In genomic region chr3:127406309-127407025, GRCh38 we compare ENCODE assay signal across 9 cellular contexts.
A peak's percentile ranks its signal among the peaks of the same experiment; 100 is the strongest.
DNase-seq lines count a peak whose midpoint lies in the region; ATAC-seq and TF ChIP-seq lines count a peak whose summit lies in the region.
"Had no signal": no experiment of that assay in that cellular context is flagged by ENCODE, and none has a peak within 500 bp of the region (broad histone marks: within the 10 kb centered on the region; RNA-seq: fewer than 3 reads in every experiment).

No MANE protein-coding gene starts in this region.

- intact Hi-C loops in activated T-helper 2 cell treated with anti-CD3 and anti-CD28 coated beads, Interferon-gamma antibody, Interleukin-2, Interleukin-4, amounts not matched to agents 10 μg/mL and 5 μg/mL and 100 μg/mL, durations not matched to agents 14 hours and 24 hours and 36 hours (cut with micrococcal nuclease) = no loop called here

- H3K4me2 ChIP-seq in GM23248 (ENCODE audit: unreplicated experiment) = no peak overlapping the region

- TF ChIP-seq CTCF in RWPE1 (conservative IDR thresholded peaks at IDR 0.05; ENCODE audit: low read depth) = no peak

- DNase-seq in Caki2 (ENCODE audit: low read depth) (peak; percentile 3), GM23248 (peak; percentile 51), RWPE1 (ENCODE audit: low spot score) (peak; percentile 52), left lobe of liver (ENCODE audit: low spot score) (no peak), occipital lobe (lab: John Stamatoyannopoulos, UW) (no peak), NCI-H2196 (lab: John Stamatoyannopoulos, UW; ENCODE audit: unreplicated experiment) (no peak)
- DNase-seq in activated T-helper 2 cell treated with anti-CD3 and anti-CD28 coated beads, Interferon-gamma antibody, Interleukin-2, Interleukin-4, amounts not matched to agents 10 μg/mL and 5 μg/mL and 100 μg/mL, durations not matched to agents 14 hours and 24 hours and 36 hours (ENCODE audit: low spot score) = no peak
- no peak for DNase-seq in stimulated activated naive CD4-positive, alpha-beta T cell (lab: John Stamatoyannopoulos, UW)
- DNase-seq: NCI-H446 had no signal

- H3K4me1 Mint-ChIP-seq in activated T-helper 2 cell treated with anti-CD3 and anti-CD28 coated beads, Interferon-gamma antibody, Interleukin-2, Interleukin-4, amounts not matched to agents 10 μg/mL and 5 μg/mL and 100 μg/mL, durations not matched to agents 14 hours and 24 hours and 36 hours (ENCODE audit: low read depth) = no peaks in the 10 kb centered on the region

- H3K27ac ChIP-seq in GM23248 = no peak overlapping the region
- H3K27ac ChIP-seq in RWPE1 = no peak overlapping the region

- H3K4me1 ChIP-seq in GM23248 (ENCODE audit: insufficient read depth) = no peaks in the 10 kb centered on the region

- no peak overlapping the region for H3K27ac Mint-ChIP-seq in activated T-helper 2 cell treated with anti-CD3 and anti-CD28 coated beads, Interferon-gamma antibody, Interleukin-2, Interleukin-4, amounts not matched to agents 10 μg/mL and 5 μg/mL and 100 μg/mL, durations not matched to agents 14 hours and 24 hours and 36 hours

- 52 to 53% methylated on average over 13 to 14 of the region's 14 CpGs for WGBS in GM23248 (ENCODE audit: low coverage in 1 of 2, low lambda C conversion rate in 2 of 2, missing lambda C conversion rate in 2 of 2), 2 experiments

- ATAC-seq in left lobe of liver = peak; percentile 28

- POLR2A ChIA-PET in RWPE1 (lab: Yijun Ruan, JAX; ENCODE audit: low non-redundant PET) = no interaction called here

- in situ Hi-C loops in Caki2 (cut with HindIII; ENCODE audit: low pct_unique_long_range_greater_than_20kb, low sequenced_read_pairs) (no loop called here), GM23248 (cut with MboI) (no loop called here)

- no peaks in the 10 kb centered on the region for H4K20me1 ChIP-seq in GM23248 (ENCODE audit: insufficient read depth)

- no peak overlapping the region for H3K4me3 ChIP-seq in GM23248

- no peaks in the 10 kb centered on the region for H3K36me3 ChIP-seq in GM23248 (ENCODE audit: low read depth)

- no peaks in the 10 kb centered on the region for H3K9me3 ChIP-seq in GM23248 (ENCODE audit: low read depth)

- no peaks in the 10 kb centered on the region for H3K79me2 ChIP-seq in GM23248 (ENCODE audit: insufficient read depth)

- peaks cover 14% of the 10 kb centered on the region for H3K27me3 ChIP-seq in GM23248 (replicated peaks; ENCODE audit: insufficient read depth)

- H3K9me2 ChIP-seq in GM23248 (ENCODE audit: insufficient read depth) = no peaks in the 10 kb centered on the region

- H3K9me3 Mint-ChIP-seq in activated T-helper 2 cell treated with anti-CD3 and anti-CD28 coated beads, Interferon-gamma antibody, Interleukin-2, Interleukin-4, amounts not matched to agents 10 μg/mL and 5 μg/mL and 100 μg/mL, durations not matched to agents 14 hours and 24 hours and 36 hours = no peaks in the 10 kb centered on the region

- H3K27me3 Mint-ChIP-seq in activated T-helper 2 cell treated with anti-CD3 and anti-CD28 coated beads, Interferon-gamma antibody, Interleukin-2, Interleukin-4, amounts not matched to agents 10 μg/mL and 5 μg/mL and 100 μg/mL, durations not matched to agents 14 hours and 24 hours and 36 hours (ENCODE audit: low read depth) = no peaks in the 10 kb centered on the region

- H2AFZ ChIP-seq in GM23248 = no peak overlapping the region

- H3K36me3 Mint-ChIP-seq in activated T-helper 2 cell treated with anti-CD3 and anti-CD28 coated beads, Interferon-gamma antibody, Interleukin-2, Interleukin-4, amounts not matched to agents 10 μg/mL and 5 μg/mL and 100 μg/mL, durations not matched to agents 14 hours and 24 hours and 36 hours (ENCODE audit: low read depth) = no peaks in the 10 kb centered on the region

- H3K4me3 Mint-ChIP-seq in activated T-helper 2 cell treated with anti-CD3 and anti-CD28 coated beads, Interferon-gamma antibody, Interleukin-2, Interleukin-4, amounts not matched to agents 10 μg/mL and 5 μg/mL and 100 μg/mL, durations not matched to agents 14 hours and 24 hours and 36 hours (ENCODE audit: low read depth) = no peak overlapping the region

- no peaks in the 10 kb centered on the region for H3F3A ChIP-seq in GM23248 (ENCODE audit: insufficient read depth)

- CTCF ChIA-PET in RWPE1 (lab: Yijun Ruan, JAX) = interaction anchor here (0.5 to 1.5 kb wide), 7 partner anchors 14 to 1640 kb away, joined by 3 to 10 read pairs (median 3); no protein-coding TSS in a partner anchor

- no peak overlapping the region for H3K9ac ChIP-seq in GM23248

Comparison
In these comparisons a context has a peak if more than half of its experiments do, and no peak if none do; other contexts are left out.
1. DNase-seq: peak in Caki2 (single experiment), GM23248 (single experiment) and RWPE1 (single experiment); none in left lobe of liver (single experiment), occipital lobe (single experiment), activated T-helper 2 cell treated with anti-CD3 and anti-CD28 coated beads, Interferon-gamma antibody, Interleukin-2, Interleukin-4, amounts not matched to agents 10 μg/mL and 5 μg/mL and 100 μg/mL, durations not matched to agents 14 hours and 24 hours and 36 hours (single experiment), stimulated activated naive CD4-positive, alpha-beta T cell (0 of 6) and NCI-H2196 (single experiment).